Comparison of ENCODE assay signal across 1 cellular context in genomic region chr6:31058128-31058894, GRCh38.
A peak's percentile ranks its signal among the peaks of the same experiment; 100 is the strongest.
TF ChIP-seq lines count a peak whose summit lies in the region.

No MANE protein-coding gene starts in this region.

TF ChIP-seq in HepG2, 621 proteins besides CTCF, POLR2A, EP300 and RAD21 (continued from another document):
- no peak for TF ChIP-seq ZBTB40 (IDR thresholded peaks at IDR 0.05)
- no peak for TF ChIP-seq ZBTB40 (CRISPR knock-in tag; IDR thresholded peaks at IDR 0.05)
- 0 out of 2 replicates have a peak, but pooled peaks have one; percentile 17 for TF ChIP-seq MED1 (CRISPR knock-in tag; IDR thresholded peaks at IDR 0.05)
- no peak for TF ChIP-seq SIN3A (IDR thresholded peaks at IDR 0.05; ENCODE audit: borderline replicate concordance, low read depth, low read length)
- TF ChIP-seq PHF5A (CRISPR knock-in tag; IDR thresholded peaks at IDR 0.05; ENCODE audit: low read depth, unreplicated experiment): no peak
- peak; percentile 29; the same call in 1 of the 2 replicates for TF ChIP-seq FOXK1 (CRISPR knock-in tag; IDR thresholded peaks at IDR 0.05; ENCODE audit: borderline replicate concordance, low read depth)
- TF ChIP-seq, protein P1, sequence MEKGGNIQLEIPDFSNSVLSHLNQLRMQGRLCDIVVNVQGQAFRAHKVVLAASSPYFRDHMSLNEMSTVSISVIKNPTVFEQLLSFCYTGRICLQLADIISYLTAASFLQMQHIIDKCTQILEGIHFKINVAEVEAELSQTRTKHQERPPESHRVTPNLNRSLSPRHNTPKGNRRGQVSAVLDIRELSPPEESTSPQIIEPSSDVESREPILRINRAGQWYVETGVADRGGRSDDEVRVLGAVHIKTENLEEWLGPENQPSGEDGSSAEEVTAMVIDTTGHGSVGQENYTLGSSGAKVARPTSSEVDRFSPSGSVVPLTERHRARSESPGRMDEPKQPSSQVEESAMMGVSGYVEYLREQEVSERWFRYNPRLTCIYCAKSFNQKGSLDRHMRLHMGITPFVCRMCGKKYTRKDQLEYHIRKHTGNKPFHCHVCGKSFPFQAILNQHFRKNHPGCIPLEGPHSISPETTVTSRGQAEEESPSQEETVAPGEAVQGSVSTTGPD (CRISPR knock-in tag; IDR thresholded peaks at IDR 0.05): no peak
